8 cellular contexts compared by ENCODE assay signal in genomic region chr22:37636186-37636948, GRCh38. TPM values are rescaled to one million over a fixed set of nuclear protein-coding genes. Genes with fewer than 3 reads are reported as not detected.
DNase-seq lines count a peak whose midpoint lies in the region; ATAC-seq and TF ChIP-seq lines count a peak whose summit lies in the region.

No MANE protein-coding gene starts in this region.

- peaks cover 26 to 29% of the 10 kb centered on the region in 2 donors for H3K4me1 ChIP-seq in gastrocnemius medialis

- in situ Hi-C loops in gastrocnemius medialis (cut with MboI; ENCODE audit: low sequenced_read_pairs in 4 of 4) = loop anchor here in 1 of 4 donors (25.0 kb wide), 1 partner anchor 151 kb away; no protein-coding TSS in a partner anchor

- no peaks in the 10 kb centered on the region for H3K9me3 ChIP-seq in gastrocnemius medialis

- peaks cover 0 to 9% of the 10 kb centered on the region in 2 donors for H3K36me3 ChIP-seq in gastrocnemius medialis

- H3K27me3 ChIP-seq in HL-60 (ENCODE audit: insufficient read depth, poor library complexity, severe bottlenecking) (no peaks in the 10 kb centered on the region), layer of hippocampus (ENCODE audit: control insufficient read depth, insufficient read depth, low read length) (peaks cover 13% of the 10 kb centered on the region), gastrocnemius medialis (peaks cover 7 to 14% (median 12%) of the 10 kb centered on the region in 3 donors)

- TF ChIP-seq POLR2A in gastrocnemius medialis (IDR thresholded peaks at IDR 0.05) = no peak

- peak; percentile 26 for TF ChIP-seq CTCF in HL-60 (IDR thresholded peaks at IDR 0.05; ENCODE audit: insufficient read depth, low read length)
- TF ChIP-seq CTCF in WI38 (IDR thresholded peaks at IDR 0.05; ENCODE audit: low read depth, low read length) = peak; percentile 46
- TF ChIP-seq CTCF in gastrocnemius medialis (IDR thresholded peaks at IDR 0.05 in 4 of 5, conservative IDR thresholded peaks at IDR 0.05 in 1 of 5) = no peak

- intact Hi-C loops in gastrocnemius medialis (cut with DNase I; ENCODE audit: low total_unique reads) = no loop called here

- no peak for ATAC-seq in GM21786 (IDR thresholded peaks at IDR 0.05; ENCODE audit: unreplicated experiment)
- ATAC-seq in GM19395 (IDR thresholded peaks at IDR 0.05; ENCODE audit: unreplicated experiment) = no peak
- no peak for ATAC-seq in gastrocnemius medialis

- peak overlapping the region; percentile 87 for H3K27ac ChIP-seq in HL-60 (replicated peaks)
- peak overlapping the region; percentile 30 for H3K27ac ChIP-seq in layer of hippocampus (ENCODE audit: low read depth, low read length)
- H3K27ac ChIP-seq in gastrocnemius medialis = no peak overlapping the region

- DNase-seq in AML-193 (lab: John Stamatoyannopoulos, UW) = peak; percentile 65 to 68
- DNase-seq in HL-60 (ENCODE audit: low read depth in 1 of 2, low spot score in 1 of 2) = peak in 1 of 2 experiments; percentile 81
- DNase-seq in OCI-M2 (lab: John Stamatoyannopoulos, UW; ENCODE audit: unreplicated experiment) = no peak
- no peak for DNase-seq in gastrocnemius medialis

- no peak overlapping the region for H3K4me3 ChIP-seq in HL-60 (replicated peaks; ENCODE audit: insufficient read depth, low read length)
- no peak overlapping the region for H3K4me3 ChIP-seq in WI38 (ENCODE audit: low read depth, low read length)
- H3K4me3 ChIP-seq in gastrocnemius medialis = no peak overlapping the region

RNA-seq across cellular contexts. Expression of gene SH3BP1, which starts 3.1 kb away (rescaled TPM):
- total RNA-seq in gastrocnemius medialis = 1 to 10 TPM in 3 of 4 donors, not detected in 1; 1.1 to 1.8 (median 1.6) TPM

RNA-seq across cellular contexts. Expression of gene PDXP, which starts 22.2 kb away (rescaled TPM):
- total RNA-seq in gastrocnemius medialis = 10 to 100 TPM; 10.3 to 28.7 (median 16.6) TPM

RNA-seq across cellular contexts. Expression of gene GGA1, which starts 27.7 kb away (rescaled TPM):
- 10 to 100 TPM; 39.0 to 48.8 (median 45.0) TPM for total RNA-seq in gastrocnemius medialis

RNA-seq across cellular contexts. Expression of gene LGALS1, which starts 39.1 kb away (rescaled TPM):
- 1,000 to 10,000 TPM in 3 of 4 donors, 100 to 1,000 TPM in 1; 561 to 1,888 (median 1,101) TPM for total RNA-seq in gastrocnemius medialis

RNA-seq across cellular contexts. Expression of gene NOL12, which starts 49.8 kb away (rescaled TPM):
- 10 to 100 TPM; 10.0 to 21.7 (median 16.6) TPM for total RNA-seq in gastrocnemius medialis

Comparison
In these comparisons a context has a peak if more than half of its experiments do, and no peak if none do; other contexts are left out.
1. DNase-seq: peak in AML-193 (2 of 2); none in OCI-M2 (single experiment) and gastrocnemius medialis (0 of 2).
2. H3K27ac ChIP-seq: peak in HL-60 (single experiment) and layer of hippocampus (single experiment); none in gastrocnemius medialis (0 of 4).
3. CTCF ChIP-seq: peak in HL-60 (single experiment) and WI38 (single experiment); none in gastrocnemius medialis (0 of 5).